ENCODE assay signal across 21 cellular contexts in genomic region chr4:22498866-22499265, GRCh38. TPM values are rescaled to one million over a fixed set of nuclear protein-coding genes. Genes with fewer than 3 reads are reported as not detected.
A peak's percentile ranks its signal among the peaks of the same experiment; 100 is the strongest.
DNase-seq lines count a peak whose midpoint lies in the region; ATAC-seq and TF ChIP-seq lines count a peak whose summit lies in the region.
"Had no signal": no experiment of that assay in that cellular context is flagged by ENCODE, and none has a peak within 500 bp of the region (broad histone marks: within the 10 kb centered on the region; RNA-seq: fewer than 3 reads in every experiment).

No MANE protein-coding gene starts in this region.

- no peak for TF ChIP-seq EP300 in gastroesophageal sphincter (IDR thresholded peaks at IDR 0.05)

- POLR2A ChIA-PET in HEK293 (lab: Yijun Ruan, JAX): no interaction called here
- POLR2A ChIA-PET in naive thymus-derived CD4-positive, alpha-beta T cell (lab: Charles Lee): no interaction called here

- H3K9me3 Mint-ChIP-seq in naive thymus-derived CD4-positive, alpha-beta T cell: peaks cover 0 to 3% (median 0%) of the 10 kb centered on the region in 11 donors
- H3K9me3 Mint-ChIP-seq: stimulated activated naive B cell treated with anti-CD40 and anti-IgM and Interleukin-4, amounts not matched to agents 10 μg/mL and 1 μg/mL and 100 μg/mL, for 72 hours; T-helper 1 cell treated with Interleukin-12 subunit alpha and Interleukin-12 subunit beta and Interleukin-4 antibody, amounts not matched to agents 30 μg/mL and 1 μg/mL, for 36 hours had no signal

- CTCF ChIA-PET in HEK293 (lab: Yijun Ruan, JAX): interaction anchor here (0.6 kb wide), 1 partner anchor 1958 kb away, joined by 3 read pairs; no protein-coding TSS in a partner anchor
- CTCF ChIA-PET in naive thymus-derived CD4-positive, alpha-beta T cell (lab: Charles Lee): no interaction called here

- H3K79me2 ChIP-seq in trophoblast cell (ENCODE audit: control insufficient read depth, insufficient read depth, low read length, poor library complexity): no peaks in the 10 kb centered on the region

- H3K4me3 ChIP-seq in HEK293 (ENCODE audit: low read depth, low read length): no peak overlapping the region
- H3K4me3 ChIP-seq in gastroesophageal sphincter: no peak overlapping the region
- H3K4me3 ChIP-seq in skeletal muscle tissue (ENCODE audit: low read length in 3 of 3): no peak overlapping the region
- H3K4me3 ChIP-seq in naive thymus-derived CD4-positive, alpha-beta T cell (ENCODE audit: low read length): no peak overlapping the region
- H3K4me3 ChIP-seq in trophoblast cell (ENCODE audit: low read depth, low read length): no peak overlapping the region
- H3K4me3 ChIP-seq: right atrium auricular region had no signal

- H3K23ac ChIP-seq in trophoblast cell (ENCODE audit: low read length): no peak overlapping the region

- no peak overlapping the region for H2BK5ac ChIP-seq in trophoblast cell (ENCODE audit: low read depth, low read length, poor library complexity)

- 33 to 69% methylated on average over 1 to 6 of the region's 6 CpGs for WGBS in gastroesophageal sphincter (ENCODE audit: low coverage in 1 of 2), 2 donors
- WGBS in trophoblast cell (ENCODE audit: extremely low coverage, insufficient coverage, insufficient read length): no CpG with 5 or more reads among the region's 6 CpGs

- H2AFZ ChIP-seq in trophoblast cell (ENCODE audit: insufficient read depth, low read length, poor library complexity): no peak overlapping the region

- H3K4ac ChIP-seq in trophoblast cell (ENCODE audit: low read depth, low read length): no peak overlapping the region

- no peak overlapping the region for H3K18ac ChIP-seq in trophoblast cell (ENCODE audit: low read length)

- peaks cover 0 to 16% (median 6%) of the 10 kb centered on the region in 7 donors for H3K4me1 Mint-ChIP-seq in naive thymus-derived CD4-positive, alpha-beta T cell
- H3K4me1 Mint-ChIP-seq: naive B cell had no signal

- no peak for ATAC-seq in gastroesophageal sphincter
- ATAC-seq in naive thymus-derived CD4-positive, alpha-beta T cell: no peak
- no peak for ATAC-seq in activated CD4-positive, CD25-positive, alpha-beta regulatory T cell treated with anti-CD3 and anti-CD28 coated beads, Interleukin-2, amount 50 U/mL, for 24 hours
- ATAC-seq: activated CD4-positive, alpha-beta T cell treated with anti-CD3 and anti-CD28 coated beads for 36 hours; left colon; stimulated activated naive B cell treated with anti-CD40 and anti-IgM and Interleukin-4, amounts not matched to agents 10 μg/mL and 1 μg/mL and 100 μg/mL, for 72 hours had no signal

- no peak for TF ChIP-seq CTCF in HEK293 (tag by site-specific recombination; IDR thresholded peaks at IDR 0.05)
- no peak for TF ChIP-seq CTCF in gastroesophageal sphincter (IDR thresholded peaks at IDR 0.05)

- no peak for TF ChIP-seq POLR2A in gastroesophageal sphincter (IDR thresholded peaks at IDR 0.05)

- H3K27me3 Mint-ChIP-seq in naive thymus-derived CD4-positive, alpha-beta T cell: no peaks in the 10 kb centered on the region
- H3K27me3 Mint-ChIP-seq: activated CD4-positive, alpha-beta T cell treated with anti-CD3 and anti-CD28 coated beads for 36 hours; naive B cell; stimulated activated naive B cell treated with anti-CD40 and anti-IgM and Interleukin-4, amounts not matched to agents 10 μg/mL and 1 μg/mL and 100 μg/mL, for 72 hours had no signal

- no peak overlapping the region for H2AK5ac ChIP-seq in trophoblast cell (ENCODE audit: low read length)

- no peak overlapping the region for H4K12ac ChIP-seq in trophoblast cell (ENCODE audit: low read depth, low read length)

- H3K27me3 ChIP-seq in gastroesophageal sphincter: no peaks in the 10 kb centered on the region
- no peaks in the 10 kb centered on the region for H3K27me3 ChIP-seq in skeletal muscle tissue (ENCODE audit: control insufficient read depth in 3 of 3, insufficient read depth in 3 of 3, low read length in 3 of 3)
- no peaks in the 10 kb centered on the region for H3K27me3 ChIP-seq in naive thymus-derived CD4-positive, alpha-beta T cell (ENCODE audit: control insufficient read depth in 2 of 2, insufficient read depth in 2 of 2, low read length in 2 of 2)
- H3K27me3 ChIP-seq in trophoblast cell (ENCODE audit: insufficient read depth, low read length): no peaks in the 10 kb centered on the region
- H3K27me3 ChIP-seq: right atrium auricular region had no signal

- H3K27ac ChIP-seq in HEK293 (ENCODE audit: extremely low read depth, low read depth, low read length): no peak overlapping the region
- H3K27ac ChIP-seq in gastroesophageal sphincter: peak overlapping the region in 3 of 4 donors; percentile 7 to 18 (median 8)
- peak overlapping the region; percentile 70 for H3K27ac ChIP-seq in skeletal muscle tissue (ENCODE audit: low read depth, low read length)
- H3K27ac ChIP-seq in naive thymus-derived CD4-positive, alpha-beta T cell (ENCODE audit: low read depth, low read length): no peak overlapping the region
- no peak overlapping the region for H3K27ac ChIP-seq in trophoblast cell (ENCODE audit: low read depth, low read length)

- H4K91ac ChIP-seq in trophoblast cell (ENCODE audit: low read depth, low read length): no peak overlapping the region

- no peaks in the 10 kb centered on the region for H3K79me1 ChIP-seq in trophoblast cell (ENCODE audit: low read length)

- H3K4me2 ChIP-seq in trophoblast cell (ENCODE audit: low read length): no peak overlapping the region

- intact Hi-C loops in naive thymus-derived CD4-positive, alpha-beta T cell (cut with micrococcal nuclease): no loop called here

- DNase-seq in NCI-H69 (lab: John Stamatoyannopoulos, UW) (peak; percentile 74), trophoblast cell (no peak)
- no peak for DNase-seq in naive thymus-derived CD4-positive, alpha-beta T cell
- DNase-seq: activated CD4-positive, alpha-beta T cell treated with anti-CD3 and anti-CD28 coated beads for 36 hours; activated naive CD4-positive, alpha-beta T cell treated with anti-CD3 and anti-CD28 coated beads for 36 hours; central memory CD4-positive, alpha-beta T cell; EL; left colon; naive B cell; NCI-H1694 treated with DMSO at 0.1 percent for 48 hours; NCI-H526; stimulated activated CD4-positive, alpha-beta T cell treated with anti-CD3 and anti-CD28 coated beads, Interleukin-12 subunit alpha, Interleukin-12 subunit beta, amount 100 ng/mL, for 4 hours; stimulated activated CD4-positive, alpha-beta T cell treated with anti-CD3 and anti-CD28 coated beads, Interleukin-4, amount 100 ng/mL, for 24 hours; stimulated activated naive B cell treated with anti-CD40 and anti-IgM and Interleukin-4, amounts not matched to agents 10 μg/mL and 1 μg/mL and 100 μg/mL, for 72 hours had no signal

- H3K36me3 ChIP-seq in HEK293 (ENCODE audit: control insufficient read depth in 2 of 2, insufficient read depth in 1 of 2, low read length in 2 of 2) (no peaks in the 10 kb centered on the region), gastroesophageal sphincter (no peaks in the 10 kb centered on the region), skeletal muscle tissue (ENCODE audit: control insufficient read depth in 3 of 3, insufficient read depth in 3 of 3, low read length in 3 of 3) (no peaks in the 10 kb centered on the region), trophoblast cell (ENCODE audit: control insufficient read depth in 1 of 2, insufficient read depth in 2 of 2, low read length in 2 of 2) (no peaks in the 10 kb centered on the region)
- H3K36me3 ChIP-seq in naive thymus-derived CD4-positive, alpha-beta T cell (ENCODE audit: control insufficient read depth in 2 of 3, insufficient read depth in 3 of 3, low read length in 3 of 3): no peaks in the 10 kb centered on the region
- H3K36me3 ChIP-seq: right atrium auricular region had no signal

- no peak overlapping the region for H3K4me3 Mint-ChIP-seq in naive thymus-derived CD4-positive, alpha-beta T cell
- H3K4me3 Mint-ChIP-seq: activated CD4-positive, alpha-beta T cell treated with anti-CD3 and anti-CD28 coated beads for 36 hours; activated naive CD4-positive, alpha-beta T cell treated with anti-CD3 and anti-CD28 coated beads for 36 hours; dendritic cell treated with granulocyte-macrophage colony-stimulating factor and Interleukin-4, amounts not matched to agents 40 ng/mL and 50 ng/mL, for 4 days; naive B cell; stimulated activated naive B cell treated with anti-CD40 and anti-IgM and Interleukin-4, amounts not matched to agents 10 μg/mL and 1 μg/mL and 100 μg/mL, for 72 hours; T-helper 1 cell treated with Interleukin-12 subunit alpha and Interleukin-12 subunit beta and Interleukin-4 antibody, amounts not matched to agents 30 μg/mL and 1 μg/mL, for 36 hours had no signal

- H2BK12ac ChIP-seq in trophoblast cell (ENCODE audit: low read length): no peak overlapping the region

- H3K9me3 ChIP-seq in HEK293 (ENCODE audit: control insufficient read depth, insufficient read depth, low read depth, low read length): no peaks in the 10 kb centered on the region
- no peaks in the 10 kb centered on the region for H3K9me3 ChIP-seq in gastroesophageal sphincter
- no peaks in the 10 kb centered on the region for H3K9me3 ChIP-seq in skeletal muscle tissue (ENCODE audit: control insufficient read depth in 3 of 3, low read length in 3 of 3)
- no peaks in the 10 kb centered on the region for H3K9me3 ChIP-seq in naive thymus-derived CD4-positive, alpha-beta T cell (ENCODE audit: control insufficient read depth in 2 of 3, low read length in 3 of 3)
- no peaks in the 10 kb centered on the region for H3K9me3 ChIP-seq in trophoblast cell (ENCODE audit: insufficient read depth, low read depth, low read length)
- H3K9me3 ChIP-seq: right atrium auricular region had no signal

- H3K36me3 Mint-ChIP-seq in naive thymus-derived CD4-positive, alpha-beta T cell: peaks cover 0 to 10% (median 4%) of the 10 kb centered on the region in 5 donors
- H3K36me3 Mint-ChIP-seq: naive B cell; stimulated activated naive B cell treated with anti-CD40 and anti-IgM and Interleukin-4, amounts not matched to agents 10 μg/mL and 1 μg/mL and 100 μg/mL, for 72 hours had no signal

- H2BK120ac ChIP-seq in trophoblast cell (ENCODE audit: insufficient read depth, low read length, poor library complexity): no peak overlapping the region

- no peak overlapping the region for H4K8ac ChIP-seq in trophoblast cell (ENCODE audit: low read depth, low read length)

- H3K9ac ChIP-seq in skeletal muscle tissue (ENCODE audit: low read depth in 1 of 3, low read length in 3 of 3) (peak overlapping the region in 1 of 3 donors; percentile 12), trophoblast cell (ENCODE audit: low read length) (no peak overlapping the region)

- H3K27ac Mint-ChIP-seq in naive thymus-derived CD4-positive, alpha-beta T cell: no peak overlapping the region
- H3K27ac Mint-ChIP-seq: activated CD4-positive, alpha-beta T cell treated with anti-CD3 and anti-CD28 coated beads for 36 hours; activated naive CD4-positive, alpha-beta T cell treated with anti-CD3 and anti-CD28 coated beads for 36 hours; dendritic cell treated with granulocyte-macrophage colony-stimulating factor and Interleukin-4, amounts not matched to agents 40 ng/mL and 50 ng/mL, for 4 days; stimulated activated naive B cell treated with anti-CD40 and anti-IgM and Interleukin-4, amounts not matched to agents 10 μg/mL and 1 μg/mL and 100 μg/mL, for 72 hours; T-helper 1 cell treated with Interleukin-12 subunit alpha and Interleukin-12 subunit beta and Interleukin-4 antibody, amounts not matched to agents 30 μg/mL and 1 μg/mL, for 36 hours had no signal

- H3K4me1 ChIP-seq in HEK293 (ENCODE audit: control insufficient read depth, insufficient read depth, low read length) (peaks cover 12% of the 10 kb centered on the region), gastroesophageal sphincter (peaks cover 0 to 33% (median 2%) of the 10 kb centered on the region in 3 donors), skeletal muscle tissue (ENCODE audit: control insufficient read depth in 3 of 3, insufficient read depth in 3 of 3, low read length in 3 of 3) (peaks cover 7 to 23% (median 14%) of the 10 kb centered on the region in 3 donors), trophoblast cell (ENCODE audit: control insufficient read depth in 1 of 2, insufficient read depth in 2 of 2, low read length in 2 of 2) (peaks cover 11 to 15% of the 10 kb centered on the region in 2 experiments)
- H3K4me1 ChIP-seq in naive thymus-derived CD4-positive, alpha-beta T cell (ENCODE audit: control insufficient read depth in 2 of 2, insufficient read depth in 2 of 2, low read length in 2 of 2): no peaks in the 10 kb centered on the region

- H3K14ac ChIP-seq in trophoblast cell (ENCODE audit: low read length): no peak overlapping the region

RNA-seq across cellular contexts. Expression of gene ADGRA3, which starts 17.0 kb away (rescaled TPM):
- total RNA-seq in gastroesophageal sphincter: 10 to 100 TPM; 17.8 to 48.8 (median 32.4) TPM
- total RNA-seq in skeletal muscle tissue: 92.4 TPM
- total RNA-seq in naive thymus-derived CD4-positive, alpha-beta T cell: 1 to 10 TPM; 4.1 to 5.2 (median 4.9) TPM
- polyA plus RNA-seq in naive thymus-derived CD4-positive, alpha-beta T cell: 1 to 10 TPM in 1 of 2 donors, under 1 TPM in 1; 0.60 to 2.1 TPM
- polyA plus RNA-seq in trophoblast cell (2013): 12.6 and 15.3 TPM in 2 replicates

Comparison
In these comparisons a context has a peak if more than half of its experiments do, and no peak if none do; other contexts are left out.
1. H3K27ac ChIP-seq: peak in gastroesophageal sphincter (3 of 4) and skeletal muscle tissue (single experiment); none in HEK293 (single experiment), naive thymus-derived CD4-positive, alpha-beta T cell (single experiment) and trophoblast cell (single experiment).